Comparison of ENCODE assay signal across 25 cellular contexts in the genomic region with DNA sequence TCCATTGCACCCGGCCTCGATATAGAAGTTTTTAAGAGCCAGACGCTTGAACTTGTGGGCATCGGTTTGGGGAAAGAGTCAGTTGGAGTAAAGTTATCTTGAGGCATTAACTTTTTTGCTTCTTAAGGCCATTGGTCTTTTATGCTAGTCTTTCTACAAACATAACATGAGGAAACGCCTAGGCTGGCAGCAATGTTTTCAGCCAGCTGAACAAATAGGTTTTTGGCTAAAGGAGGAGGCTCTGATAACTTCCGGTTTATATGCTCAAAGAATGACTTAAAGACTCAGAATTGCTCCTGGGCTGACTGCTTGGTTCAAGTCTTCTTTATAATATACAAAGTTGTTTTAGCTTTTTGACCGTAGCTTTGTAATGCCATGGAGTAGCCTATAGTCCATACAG. TPM values are rescaled to one million over a fixed set of nuclear protein-coding genes. Genes with fewer than 3 reads are reported as not detected.
"Had no signal": no experiment of that assay in that cellular context is flagged by ENCODE, and none has a peak within 500 bp of the region (broad histone marks: within the 10 kb centered on the region; RNA-seq: fewer than 3 reads in every experiment).

No MANE protein-coding gene starts in this region.

- H3K27me3 ChIP-seq: adrenal gland had no signal

- ATAC-seq: activated CD8-positive, alpha-beta T cell treated with anti-CD3 and anti-CD28 coated beads for 36 hours; activated naive CD4-positive, alpha-beta T cell treated with anti-CD3 and anti-CD28 coated beads, Interleukin-2, amount 50 U/mL, for 72 hours had no signal

- H3K4me1 ChIP-seq: adrenal gland, SJSA1 had no signal

- H3K9me3 ChIP-seq: adrenal gland, SJSA1, SK-N-SH had no signal

- H3K27ac ChIP-seq: adrenal gland, SJSA1 had no signal

- H3K36me3 ChIP-seq: adrenal gland, SJSA1 had no signal

- H3K4me3 ChIP-seq: adrenal gland, K562, SJSA1 had no signal

- DNase-seq: activated CD4-positive, alpha-beta T cell treated with anti-CD3 and anti-CD28 coated beads, Interleukin-2, amount 10 ng/mL, durations not matched to agents 24 days and 14 days; activated CD4-positive, alpha-beta T cell treated with anti-CD3 and anti-CD28 coated beads, Interleukin-2, amount 50 U/mL, for 4 hours; activated CD8-positive, alpha-beta T cell treated with anti-CD3 and anti-CD28 coated beads for 36 hours; activated gamma-delta T cell treated with Interleukin-2 at 50 U/mL for 16 hours; activated naive CD4-positive, alpha-beta T cell treated with anti-CD3 and anti-CD28 coated beads for 36 hours; activated T-cell treated with anti-CD3 and anti-CD28 coated beads, Interleukin-2, amount 50 U/mL, for 24 hours; adrenal gland; caudate nucleus; IMR-90; NCI-H1048; NCI-H1105 treated with DMSO at 0.1 percent for 48 hours; NCI-H1436; NCI-H1694; NCI-H1930; NCI-H2171 treated with DMSO at 0.1 percent for 48 hours; NCI-H345; NCI-H524 treated with DMSO at 0.1 percent for 48 hours; SHP77; SK-N-SH had no signal

RNA-seq across cellular contexts. Expression of gene POU5F1, which starts 55.3 kb away (rescaled TPM):
- total RNA-seq: activated CD4-positive, alpha-beta T cell treated with anti-CD3 and anti-CD28 coated beads, Interleukin-2, amount 10 ng/mL, durations not matched to agents 24 days and 14 days; activated CD8-positive, alpha-beta T cell treated with anti-CD3 and anti-CD28 coated beads for 36 hours; activated T-helper 2 cell treated with anti-CD3 and anti-CD28 coated beads, Interferon-gamma antibody, Interleukin-2, Interleukin-4, amounts not matched to agents 10 μg/mL and 5 μg/mL and 100 μg/mL, durations not matched to agents 14 hours and 24 hours and 36 hours; cerebellum; IMR-90; NCI-H460; SJSA1 had no signal
